16 cellular contexts compared by ENCODE assay signal in genomic region chr7:101397770-101398324, GRCh38. TPM values are rescaled to one million over a fixed set of nuclear protein-coding genes. Genes with fewer than 3 reads are reported as not detected.
DNase-seq lines count a peak whose midpoint lies in the region; ATAC-seq and TF ChIP-seq lines count a peak whose summit lies in the region.
"Had no signal": no experiment of that assay in that cellular context is flagged by ENCODE, and none has a peak within 500 bp of the region (broad histone marks: within the 10 kb centered on the region; RNA-seq: fewer than 3 reads in every experiment).

No MANE protein-coding gene starts in this region.

- no peak overlapping the region for H3K9ac ChIP-seq in HUES64 (ENCODE audit: low read depth, low read length)

- no peak for ATAC-seq in gastroesophageal sphincter

- TF ChIP-seq EP300 in gastroesophageal sphincter (IDR thresholded peaks at IDR 0.05) = no peak
- TF ChIP-seq EP300 in esophagus muscularis mucosa (IDR thresholded peaks at IDR 0.05) = no peak

- no peaks in the 10 kb centered on the region for H3K27me3 ChIP-seq in HUES64 (ENCODE audit: insufficient read depth, low read length)
- peaks cover 74% of the 10 kb centered on the region for H3K27me3 ChIP-seq in gastroesophageal sphincter
- H3K27me3 ChIP-seq in esophagus muscularis mucosa = peaks cover 0 to 70% (median 2%) of the 10 kb centered on the region in 4 donors

- no peak for TF ChIP-seq POLR2A in gastroesophageal sphincter (IDR thresholded peaks at IDR 0.05)
- TF ChIP-seq POLR2A in esophagus muscularis mucosa (IDR thresholded peaks at IDR 0.05; ENCODE audit: low read depth) = no peak

- WGBS in HUES64 = 100% methylated on average over 1 of the region's 1 CpG
- 56 to 67% methylated on average over 1 of the region's 1 CpG for WGBS in gastroesophageal sphincter (ENCODE audit: low coverage in 1 of 2), 2 donors
- WGBS in esophagus muscularis mucosa = 93% methylated on average over 1 of the region's 1 CpG

- DNase-seq in RPMI8226 (peak; percentile 33), epithelial cell of proximal tubule (ENCODE audit: low read depth) (no peak), posterior cingulate gyrus (no peak), hippocampal formation (lab: John Stamatoyannopoulos, UW) (no peak), esophagus muscularis mucosa (ENCODE audit: extremely low spot score) (no peak)
- DNase-seq: EL, GF-D8, IMR-90, NCI-H1417, NCI-H1694 treated with DMSO at 0.1 percent for 48 hours, NCI-H446, NCI-H526 treated with DMSO at 0.1 percent for 48 hours had no signal

- H3K9me3 ChIP-seq in HUES64 (ENCODE audit: insufficient read depth, low read depth, low read length) = no peaks in the 10 kb centered on the region
- H3K9me3 ChIP-seq in gastroesophageal sphincter = no peaks in the 10 kb centered on the region
- no peaks in the 10 kb centered on the region for H3K9me3 ChIP-seq in esophagus muscularis mucosa

- 0 out of 2 replicates have a peak overlapping the region, but pooled peaks have one; percentile 33 for H3K27ac ChIP-seq in HUES64 (ENCODE audit: low read depth, low read length)
- no peak overlapping the region for H3K27ac ChIP-seq in gastroesophageal sphincter
- no peak overlapping the region for H3K27ac ChIP-seq in esophagus muscularis mucosa (replicated peaks in 1 of 4)
- H3K27ac ChIP-seq: C4-2B had no signal

- H3K4me1 ChIP-seq in HUES64 (ENCODE audit: insufficient read depth, low read length) (peaks cover 16% of the 10 kb centered on the region), gastroesophageal sphincter (peaks cover 0 to 9% (median 4%) of the 10 kb centered on the region in 3 donors), esophagus muscularis mucosa (peaks cover 0 to 9% (median 8%) of the 10 kb centered on the region in 4 donors)

- H3K4me3 ChIP-seq in HUES64 (ENCODE audit: low read length) = no peak overlapping the region
- no peak overlapping the region for H3K4me3 ChIP-seq in epithelial cell of proximal tubule (ENCODE audit: low read depth, low read length)
- no peak overlapping the region for H3K4me3 ChIP-seq in gastroesophageal sphincter
- no peak overlapping the region for H3K4me3 ChIP-seq in esophagus muscularis mucosa

- peaks cover 3% of the 10 kb centered on the region; the same call in 1 of the 2 replicates for H3K36me3 ChIP-seq in HUES64 (ENCODE audit: insufficient read depth, low read length)
- H3K36me3 ChIP-seq in gastroesophageal sphincter = no peaks in the 10 kb centered on the region
- H3K36me3 ChIP-seq in esophagus muscularis mucosa = no peaks in the 10 kb centered on the region

- TF ChIP-seq CTCF in GM12873 (IDR thresholded peaks at IDR 0.05; ENCODE audit: insufficient read depth, low read depth, low read length, missing control alignments) (peak; percentile 3), epithelial cell of proximal tubule (conservative IDR thresholded peaks at IDR 0.05; ENCODE audit: low read depth, low read length) (peak; percentile 17), gastroesophageal sphincter (IDR thresholded peaks at IDR 0.05) (no peak), esophagus muscularis mucosa (IDR thresholded peaks at IDR 0.05) (no peak)

- intact Hi-C loops in posterior cingulate gyrus (cut with DNase I) = no loop called here
- intact Hi-C loops in esophagus muscularis mucosa (cut with DNase I) = no loop called here

RNA-seq across cellular contexts. Expression of gene COL26A1, which starts 35.2 kb away (rescaled TPM):
- 32.0 TPM for polyA plus RNA-seq in HUES64 (2013, experiment 1 of 2)
- 34.7 TPM for polyA plus RNA-seq in HUES64 (2013, experiment 2 of 2)
- not detected in 2 replicates for total RNA-seq in epithelial cell of proximal tubule
- total RNA-seq in gastroesophageal sphincter = not detected
- not detected for total RNA-seq in esophagus muscularis mucosa
- total RNA-seq: IMR-90 had no signal
- polyA plus RNA-seq: IMR-90 had no signal

Comparison
In these comparisons a context has a peak if more than half of its experiments do, and no peak if none do; other contexts are left out.
1. CTCF ChIP-seq: peak in GM12873 (single experiment) and epithelial cell of proximal tubule (single experiment); none in gastroesophageal sphincter (0 of 4) and esophagus muscularis mucosa (0 of 3).